34 cellular contexts compared by ENCODE assay signal in the genomic region with DNA sequence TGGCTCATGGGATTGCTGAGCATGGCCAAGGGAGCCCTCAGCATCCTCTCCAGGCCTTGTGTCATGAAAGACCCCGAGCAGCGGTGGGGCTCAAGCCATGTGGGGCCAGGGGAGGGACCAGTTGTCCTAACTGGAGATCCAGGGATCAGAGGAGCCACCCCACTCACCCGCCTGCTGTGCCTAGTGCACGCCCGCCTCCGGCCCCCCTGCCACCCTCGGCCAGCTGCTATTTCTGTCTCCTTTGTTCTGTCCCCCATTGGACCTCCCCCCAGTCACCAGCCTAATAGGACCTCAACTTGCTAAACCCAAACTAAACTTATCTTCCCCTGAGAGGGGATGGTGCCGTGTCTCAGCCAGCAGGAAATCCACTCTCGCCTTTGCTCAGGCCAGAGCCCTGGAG. TPM values are rescaled to one million over a fixed set of nuclear protein-coding genes. Genes with fewer than 3 reads are reported as not detected.
"Had no signal": no experiment of that assay in that cellular context is flagged by ENCODE, and none has a peak within 500 bp of the region (broad histone marks: within the 10 kb centered on the region; RNA-seq: fewer than 3 reads in every experiment).

No MANE protein-coding gene starts in this region.

- H3K9me3 Mint-ChIP-seq: activated B cell treated with CpG ODN at 0.5 μM for 24 hours; activated CD4-positive, alpha-beta memory T cell treated with anti-CD3 and anti-CD28 coated beads for 36 hours; activated naive CD4-positive, alpha-beta T cell treated with anti-CD3 and anti-CD28 coated beads for 36 hours; activated naive CD4-positive, alpha-beta T cell treated with anti-CD3 and anti-CD28 coated beads, Interleukin-2, amount 50 U/mL, for 72 hours; activated T-cell treated with anti-CD3 and anti-CD28 coated beads, Interleukin-2, amount 50 U/mL, for 4 hours; activated T-helper 1 cell treated with anti-CD3 and anti-CD28 coated beads, Interleukin-12 subunit alpha, Interleukin-12 subunit beta, Interleukin-2, Interleukin-4 antibody, amounts not matched to agents 30 ng/mL and 10 ng/mL and 1 ng/mL, durations not matched to agents 14 hours and 24 hours and 36 hours had no signal

- DNase-seq: activated B cell treated with CpG ODN at 0.5 μM for 24 hours; activated CD4-positive, alpha-beta memory T cell treated with anti-CD3 and anti-CD28 coated beads for 36 hours; activated CD4-positive, alpha-beta T cell treated with anti-CD3 and anti-CD28 coated beads for 4 hours; activated CD4-positive, alpha-beta T cell treated with anti-CD3 and anti-CD28 coated beads, Interleukin-2, amount 50 U/mL, for 1 hour; activated CD4-positive, CD25-positive, alpha-beta regulatory T cell treated with anti-CD3 and anti-CD28 coated beads, Interleukin-2, amount 50 U/mL, for 72 hours; activated CD8-positive, alpha-beta memory T cell treated with anti-CD3 and anti-CD28 coated beads, Interleukin-2, amount 50 U/mL, for 4 hours; activated gamma-delta T cell treated with Interleukin-2 at 50 U/mL for 16 hours; activated naive CD4-positive, alpha-beta T cell treated with anti-CD3 and anti-CD28 coated beads for 36 hours; activated T-cell treated with anti-CD3 and anti-CD28 coated beads for 4 hours; activated T-cell treated with anti-CD3 and anti-CD28 coated beads, Interleukin-2, amount 50 U/mL, for 4 hours; adrenal gland; body of pancreas; Kasumi-1; KG1; MG63; NCI-H1048; NCI-H1105 treated with DMSO at 0.1 percent for 48 hours; NCI-H1436; NCI-H1694; NCI-H1930; NCI-H2081 treated with DMSO at 0.1 percent for 48 hours; NCI-H226; NCI-H446 treated with DMSO at 0.1 percent for 48 hours; NCI-H774; SHP77 treated with DMSO at 0.1 percent for 48 hours; T-helper 1 cell; T-helper 2 cell; T-helper 9 cell had no signal

- H3K27ac Mint-ChIP-seq: activated B cell treated with CpG ODN at 0.5 μM for 24 hours; activated CD4-positive, alpha-beta memory T cell treated with anti-CD3 and anti-CD28 coated beads for 36 hours; activated naive CD4-positive, alpha-beta T cell treated with anti-CD3 and anti-CD28 coated beads for 36 hours; activated naive CD4-positive, alpha-beta T cell treated with anti-CD3 and anti-CD28 coated beads, Interleukin-2, amount 50 U/mL, for 72 hours; activated T-helper 1 cell treated with anti-CD3 and anti-CD28 coated beads, Interleukin-12 subunit alpha, Interleukin-12 subunit beta, Interleukin-2, Interleukin-4 antibody, amounts not matched to agents 30 ng/mL and 10 ng/mL and 1 ng/mL, durations not matched to agents 14 hours and 24 hours and 36 hours had no signal

- H3K4me1 ChIP-seq: adrenal gland, breast epithelium had no signal

- H3K4me3 ChIP-seq: adrenal gland, body of pancreas, breast epithelium, MG63 had no signal

- H3K9me3 ChIP-seq: adrenal gland, body of pancreas, breast epithelium, MG63 had no signal

- H3K4me3 Mint-ChIP-seq: activated B cell treated with CpG ODN at 0.5 μM for 24 hours; activated CD4-positive, alpha-beta memory T cell treated with anti-CD3 and anti-CD28 coated beads for 36 hours; activated naive CD4-positive, alpha-beta T cell treated with anti-CD3 and anti-CD28 coated beads for 36 hours; activated T-cell treated with anti-CD3 and anti-CD28 coated beads, Interleukin-2, amount 50 U/mL, for 4 hours; activated T-helper 1 cell treated with anti-CD3 and anti-CD28 coated beads, Interleukin-12 subunit alpha, Interleukin-12 subunit beta, Interleukin-2, Interleukin-4 antibody, amounts not matched to agents 30 ng/mL and 10 ng/mL and 1 ng/mL, durations not matched to agents 14 hours and 24 hours and 36 hours had no signal

- H3K36me3 Mint-ChIP-seq: activated CD4-positive, alpha-beta memory T cell treated with anti-CD3 and anti-CD28 coated beads for 36 hours; activated naive CD4-positive, alpha-beta T cell treated with anti-CD3 and anti-CD28 coated beads, Interleukin-2, amount 50 U/mL, for 72 hours had no signal

- H3K27me3 ChIP-seq: adrenal gland, body of pancreas, MG63 had no signal

- H3K27ac ChIP-seq: adrenal gland, body of pancreas, breast epithelium had no signal

- ATAC-seq: activated naive CD4-positive, alpha-beta T cell treated with anti-CD3 and anti-CD28 coated beads, Interleukin-2, amount 50 U/mL, for 72 hours; activated T-cell treated with anti-CD3 and anti-CD28 coated beads, Interleukin-2, amount 50 U/mL, for 4 hours had no signal

- H3K36me3 ChIP-seq: adrenal gland, breast epithelium, MG63 had no signal

- FAIRE-seq: astrocyte had no signal

RNA-seq across cellular contexts. Expression of a gene that starts 44.4 kb away (rescaled TPM):
- total RNA-seq: RPMI7951 had no signal

RNA-seq across cellular contexts. Expression of a gene that starts 55.6 kb away (rescaled TPM):
- total RNA-seq: activated B cell treated with CpG ODN at 0.5 μM for 24 hours; activated CD4-positive, alpha-beta memory T cell treated with anti-CD3 and anti-CD28 coated beads for 36 hours; activated naive CD4-positive, alpha-beta T cell treated with anti-CD3 and anti-CD28 coated beads for 36 hours; activated naive CD4-positive, alpha-beta T cell treated with anti-CD3 and anti-CD28 coated beads, Interleukin-2, amount 50 U/mL, for 72 hours; activated T-cell treated with anti-CD3 and anti-CD28 coated beads, Interleukin-2, amount 50 U/mL, for 4 hours; activated T-helper 1 cell treated with anti-CD3 and anti-CD28 coated beads, Interleukin-12 subunit alpha, Interleukin-12 subunit beta, Interleukin-2, Interleukin-4 antibody, amounts not matched to agents 30 ng/mL and 10 ng/mL and 1 ng/mL, durations not matched to agents 14 hours and 24 hours and 36 hours; adrenal gland; astrocyte; body of pancreas; breast epithelium; cardiac septum; RPMI7951 had no signal
- polyA plus RNA-seq: adrenal gland had no signal
